Comparison of ENCODE assay signal across 12 cellular contexts in the genomic region with DNA sequence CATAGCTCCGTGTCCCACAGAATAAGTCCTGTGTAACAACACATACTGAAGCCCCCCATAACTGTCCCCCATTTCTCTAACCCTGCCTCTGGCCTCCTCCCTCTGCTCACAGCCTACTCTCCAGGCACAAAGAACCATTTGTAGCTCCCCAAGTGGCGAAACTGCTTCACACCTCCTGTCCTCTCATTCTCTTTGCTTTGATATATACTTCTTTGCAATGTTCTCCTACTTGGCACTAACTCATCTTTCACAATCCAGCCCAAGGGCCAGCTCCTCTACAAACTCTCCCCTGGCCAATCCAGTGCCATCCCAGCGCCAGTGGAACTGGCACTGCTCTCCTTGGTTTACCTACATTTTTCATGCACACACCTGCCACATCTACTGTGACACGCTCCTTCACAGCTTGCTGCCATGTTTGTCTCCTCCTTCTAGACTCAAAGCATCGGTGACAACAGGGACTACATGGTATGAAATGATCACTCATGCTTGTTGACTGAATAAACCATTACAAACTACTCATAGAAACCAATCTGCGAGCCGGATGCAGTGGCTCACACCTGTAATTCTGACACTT. TPM values are rescaled to one million over a fixed set of nuclear protein-coding genes. Genes with fewer than 3 reads are reported as not detected.
DNase-seq lines count a peak whose midpoint lies in the region; ATAC-seq, FAIRE-seq and TF ChIP-seq lines count a peak whose summit lies in the region.
"Had no signal": no experiment of that assay in that cellular context is flagged by ENCODE, and none has a peak within 500 bp of the region (broad histone marks: within the 10 kb centered on the region; RNA-seq: fewer than 3 reads in every experiment).

No MANE protein-coding gene starts in this region.

- no peak for TF ChIP-seq POLR2A in HepG2 (IDR thresholded peaks at IDR 0.05; ENCODE audit: insufficient read depth in 1 of 2, low read depth in 2 of 2, low read length in 2 of 2)

- intact Hi-C loops in CD4-positive, alpha-beta T cell (cut with DNase I, micrococcal nuclease) = no loop called here
- intact Hi-C loops in HepG2 (cut with micrococcal nuclease; ENCODE audit: unreplicated experiment) = no loop called here

- H3K9me3 Mint-ChIP-seq in CD4-positive, alpha-beta T cell = no peaks in the 10 kb centered on the region
- H3K9me3 Mint-ChIP-seq: nephron had no signal

- peak overlapping the region; percentile 38 for H3K27ac ChIP-seq in CD4-positive, alpha-beta T cell (ENCODE audit: low read depth, low read length)
- no peak overlapping the region for H3K27ac ChIP-seq in HepG2 (ENCODE audit: extremely low read length, insufficient read depth, low read length)

- BruUV-seq in HepG2 (replicated peaks; lab: Mats Ljungman, UMichigan) = no TSS peak

- H3K36me3 ChIP-seq in HepG2 (replicated peaks in 1 of 2; ENCODE audit: control insufficient read depth in 1 of 2, insufficient read depth in 2 of 2, low read length in 2 of 2) = peaks cover 0 to 1% of the 10 kb centered on the region in 2 experiments; a peak in 3 of 5 replicates

- H3K4me3 Mint-ChIP-seq in CD4-positive, alpha-beta T cell = no peak overlapping the region
- H3K4me3 Mint-ChIP-seq in T-helper 17 cell = no peak overlapping the region
- H3K4me3 Mint-ChIP-seq: nephron had no signal

- in situ Hi-C loops in HepG2 (cut with HindIII; ENCODE audit: extremely low pct_ligation_motif_present, low pct_unique_long_range_greater_than_20kb) (no loop called here), GM13976 (cut with MboI; ENCODE audit: low sequenced_read_pairs, unreplicated experiment) (no loop called here)

- H3K27me3 ChIP-seq in CD4-positive, alpha-beta T cell (ENCODE audit: control insufficient read depth, insufficient read depth, low read length) = no peaks in the 10 kb centered on the region
- H3K27me3 ChIP-seq in HepG2 (ENCODE audit: control insufficient read depth in 1 of 2, insufficient read depth in 2 of 2, low read length in 2 of 2) = no peaks in the 10 kb centered on the region

- no peak overlapping the region for H3K27ac Mint-ChIP-seq in CD4-positive, alpha-beta T cell
- no peak overlapping the region for H3K27ac Mint-ChIP-seq in T-helper 17 cell
- H3K27ac Mint-ChIP-seq: nephron had no signal

- no peak overlapping the region for H2AFZ ChIP-seq in HepG2 (ENCODE audit: low read length)

- 96% methylated on average over 7 of the region's 7 CpGs for WGBS in HepG2 (ENCODE audit: low lambda C conversion rate)

- POLR2A ChIA-PET in CD4-positive, alpha-beta T cell (lab: Charles Lee) = interaction anchor here (0.9 to 11.1 kb wide), 8 partner anchors 10 to 60 kb away, joined by 3 to 106 read pairs (median 4); no protein-coding TSS in a partner anchor
- POLR2A ChIA-PET in HepG2 (lab: Yijun Ruan, JAX) = interaction anchor here (0.7 kb wide), 1 partner anchor 14 kb away, joined by 3 read pairs; no protein-coding TSS in a partner anchor

- peak; percentile 17 for TF ChIP-seq CTCF in CD4-positive, alpha-beta T cell (IDR thresholded peaks at IDR 0.05)
- TF ChIP-seq CTCF in GM12864 (IDR thresholded peaks at IDR 0.05; ENCODE audit: low read depth, low read length, missing control alignments) = peak; percentile 54
- TF ChIP-seq CTCF in HepG2 (CRISPR knock-in tag; IDR thresholded peaks at IDR 0.05) = 0 out of 2 replicates have a peak, but pooled peaks have one; percentile 28
- TF ChIP-seq CTCF in GM13976 (IDR thresholded peaks at IDR 0.05; ENCODE audit: borderline replicate concordance, control extremely low read depth, extremely low read depth, insufficient read depth, missing control alignments) = no peak

- peak in 1 of 10 experiments; percentile 33 for DNase-seq in CD4-positive, alpha-beta T cell
- DNase-seq in GM12864 (ENCODE audit: low read depth) (no peak), T-helper 17 cell (no peak), HepG2 (ENCODE audit: low spot score) (no peak), UCSD-AML1 (lab: John Stamatoyannopoulos, UW; ENCODE audit: unreplicated experiment) (no peak), NCI-H2227 (lab: John Stamatoyannopoulos, UW; ENCODE audit: unreplicated experiment) (no peak), GM13976 (ENCODE audit: low spot score) (no peak)
- DNase-seq: activated CD4-positive, alpha-beta T cell treated with anti-CD3 and anti-CD28 coated beads for 1 hour; activated gamma-delta T cell treated with Interleukin-2 at 50 U/mL for 16 hours; left cardiac atrium; SW 1271 had no signal

- peaks cover 85% of the 10 kb centered on the region for H3K79me2 ChIP-seq in HepG2 (ENCODE audit: insufficient read depth, low read length)

- no peak overlapping the region for H3K4me2 ChIP-seq in HepG2 (ENCODE audit: low read depth, low read length)

- H3K4me1 ChIP-seq in HepG2 (ENCODE audit: insufficient read depth, low read length) = peaks cover 45% of the 10 kb centered on the region

- CTCF ChIA-PET in CD4-positive, alpha-beta T cell (lab: Charles Lee) = interaction anchor here (0.6 to 1.6 kb wide), 9 partner anchors 10 to 52 kb away, joined by 3 to 9 read pairs (median 4); no protein-coding TSS in a partner anchor
- CTCF ChIA-PET in HepG2 (lab: Yijun Ruan, JAX; ENCODE audit: low intra/inter-chr PET ratio, low total read pairs) = no interaction called here

- H3K36me3 Mint-ChIP-seq in CD4-positive, alpha-beta T cell (ENCODE audit: low read depth) = peaks cover 30% of the 10 kb centered on the region
- H3K36me3 Mint-ChIP-seq in T-helper 17 cell (ENCODE audit: low read depth) = peaks cover 4% of the 10 kb centered on the region

- no peak for TF ChIP-seq RAD21 in HepG2 (CRISPR knock-in tag; IDR thresholded peaks at IDR 0.05)

- no peak overlapping the region for H3K9ac ChIP-seq in HepG2 (ENCODE audit: insufficient read depth, low read depth, low read length)

- no peaks in the 10 kb centered on the region for H3K9me3 ChIP-seq in CD4-positive, alpha-beta T cell (ENCODE audit: control insufficient read depth, low read length)
- H3K9me3 ChIP-seq in T-helper 17 cell (ENCODE audit: control insufficient read depth, low read length, poor library complexity, severe bottlenecking) = no peaks in the 10 kb centered on the region
- no peaks in the 10 kb centered on the region for H3K9me3 ChIP-seq in HepG2 (ENCODE audit: low read length)

- H3K4me1 Mint-ChIP-seq in CD4-positive, alpha-beta T cell (ENCODE audit: low read depth) = peaks cover 28% of the 10 kb centered on the region
- H3K4me1 Mint-ChIP-seq in T-helper 17 cell = peaks cover 37% of the 10 kb centered on the region

- TF ChIP-seq EP300 in HepG2 (IDR thresholded peaks at IDR 0.05; ENCODE audit: low read depth in 2 of 2, low read length in 2 of 2) (no peak), HepG2 (CRISPR knock-in tag; IDR thresholded peaks at IDR 0.05; ENCODE audit: borderline replicate concordance) (no peak)

- FAIRE-seq in HepG2 (lab: Jason Lieb, UNC) = no peak

- H4K20me1 ChIP-seq in HepG2 (ENCODE audit: insufficient read depth, low read length) = peaks cover 6% of the 10 kb centered on the region; the same call in 1 of the 2 replicates

- ATAC-seq in CD4-positive, alpha-beta T cell (ENCODE audit: poor library complexity) = peak; percentile 42
- peak; percentile 45 for ATAC-seq in T-helper 17 cell
- ATAC-seq in HepG2 = peak; percentile 70

- no peaks in the 10 kb centered on the region for H3K27me3 Mint-ChIP-seq in CD4-positive, alpha-beta T cell
- no peaks in the 10 kb centered on the region for H3K27me3 Mint-ChIP-seq in T-helper 17 cell

- H3K4me3 ChIP-seq in GM12864 (ENCODE audit: low read depth, low read length) (no peak overlapping the region), HepG2 (replicated peaks in 1 of 3; ENCODE audit: insufficient read depth in 1 of 3, low read depth in 2 of 3, low read length in 3 of 3) (no peak overlapping the region)

TF ChIP-seq in HepG2, 621 proteins besides CTCF, POLR2A, EP300 and RAD21 (continues in another document):
- TF ChIP-seq, protein P1, sequence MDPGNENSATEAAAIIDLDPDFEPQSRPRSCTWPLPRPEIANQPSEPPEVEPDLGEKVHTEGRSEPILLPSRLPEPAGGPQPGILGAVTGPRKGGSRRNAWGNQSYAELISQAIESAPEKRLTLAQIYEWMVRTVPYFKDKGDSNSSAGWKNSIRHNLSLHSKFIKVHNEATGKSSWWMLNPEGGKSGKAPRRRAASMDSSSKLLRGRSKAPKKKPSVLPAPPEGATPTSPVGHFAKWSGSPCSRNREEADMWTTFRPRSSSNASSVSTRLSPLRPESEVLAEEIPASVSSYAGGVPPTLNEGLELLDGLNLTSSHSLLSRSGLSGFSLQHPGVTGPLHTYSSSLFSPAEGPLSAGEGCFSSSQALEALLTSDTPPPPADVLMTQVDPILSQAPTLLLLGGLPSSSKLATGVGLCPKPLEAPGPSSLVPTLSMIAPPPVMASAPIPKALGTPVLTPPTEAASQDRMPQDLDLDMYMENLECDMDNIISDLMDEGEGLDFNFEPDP (CRISPR knock-in tag; conservative IDR thresholded peaks at IDR 0.05) = 0 out of 2 replicates have a peak, but pooled peaks have one; percentile 23

RNA-seq across cellular contexts. Expression of a gene that starts 12.8 kb away (rescaled TPM):
- 100 to 1,000 TPM; 521 to 525 TPM for total RNA-seq in CD4-positive, alpha-beta T cell
- total RNA-seq in T-helper 17 cell = 100 to 1,000 TPM; 462 to 497 TPM
- total RNA-seq in HepG2 (2016; rRNA removed; fragmentation: Illumina TruSeq; extraction: Trizol) = 20.1 and 21.3 TPM in 2 replicates
- total RNA-seq in HepG2 (2016; cell fraction: cytosol; rRNA removed; fragmentation: Illumina TruSeq; extraction: Trizol; ENCODE audit: low read depth) = 4.6 and 4.8 TPM in 2 replicates
- 20.2 and 20.6 TPM in 2 replicates for total RNA-seq in HepG2 (2016; cell fraction: insoluble cytoplasmic fraction; rRNA removed; fragmentation: Illumina TruSeq; extraction: Trizol)
- total RNA-seq in HepG2 (2016; cell fraction: membrane; rRNA removed; fragmentation: Illumina TruSeq; extraction: Trizol) = 12.9 and 13.2 TPM in 2 replicates
- 21.3 and 24.7 TPM in 2 replicates for total RNA-seq in HepG2 (2016; cell fraction: nucleus; rRNA removed; fragmentation: Illumina TruSeq; extraction: Trizol)
- 48.9 and 66.5 TPM in 2 replicates for polyA plus RNA-seq in HepG2 (2011; rRNA removed)
- polyA plus RNA-seq in HepG2 (2011; cell fraction: cytosol; rRNA removed) = 36.2 and 36.3 TPM in 2 replicates
- polyA plus RNA-seq in HepG2 (2011; cell fraction: nucleus; rRNA removed) = 233 and 263 TPM in 2 replicates
- polyA plus RNA-seq in HepG2 (2012) = 33.2 and 38.1 TPM in 2 replicates
- polyA plus RNA-seq in HepG2 (2016; cell fraction: cytosol; fragmentation: Illumina TruSeq; extraction: Trizol; ENCODE audit: low read depth) = 2.0 TPM in 2 replicates
- 22.9 and 27.1 TPM in 2 replicates for polyA plus RNA-seq in HepG2 (2016; cell fraction: insoluble cytoplasmic fraction; fragmentation: Illumina TruSeq; extraction: Trizol; ENCODE audit: low read depth)
- 7.5 and 8.2 TPM in 2 replicates for polyA plus RNA-seq in HepG2 (2016; cell fraction: membrane; fragmentation: Illumina TruSeq; extraction: Trizol; ENCODE audit: low read depth)
- polyA plus RNA-seq in HepG2 (2016; cell fraction: nucleus; fragmentation: Illumina TruSeq; extraction: Trizol; ENCODE audit: insufficient read depth, low read depth) = 48.3 and 49.0 TPM in 2 replicates
- 20.1 and 43.0 TPM in 2 replicates for polyA minus RNA-seq in HepG2 (2011; rRNA and poly(A)+ RNA removed; ENCODE audit: low replicate concordance)
- polyA minus RNA-seq in HepG2 (2011; cell fraction: cytosol; rRNA and poly(A)+ RNA removed) = 16.4 and 17.8 TPM in 2 replicates
- polyA minus RNA-seq in HepG2 (2011; cell fraction: nucleus; rRNA and poly(A)+ RNA removed) = 66.4 and 72.6 TPM in 2 replicates

Comparison
In these comparisons a context has a peak if more than half of its experiments do, and no peak if none do; other contexts are left out.
1. RNA of a gene that starts 12.8 kb away (total RNA-seq): 521 to 525 TPM in CD4-positive, alpha-beta T cell and 462 to 497 TPM in T-helper 17 cell; 4.6 to 24.7 TPM in HepG2; every median in the first group is over 10 times any median in the second.
2. Peak in every context shown above with its lines, with median percentiles within 50 percentile points of each other: ATAC-seq.